ENCODE assay signal across 8 cellular contexts in the genomic region with DNA sequence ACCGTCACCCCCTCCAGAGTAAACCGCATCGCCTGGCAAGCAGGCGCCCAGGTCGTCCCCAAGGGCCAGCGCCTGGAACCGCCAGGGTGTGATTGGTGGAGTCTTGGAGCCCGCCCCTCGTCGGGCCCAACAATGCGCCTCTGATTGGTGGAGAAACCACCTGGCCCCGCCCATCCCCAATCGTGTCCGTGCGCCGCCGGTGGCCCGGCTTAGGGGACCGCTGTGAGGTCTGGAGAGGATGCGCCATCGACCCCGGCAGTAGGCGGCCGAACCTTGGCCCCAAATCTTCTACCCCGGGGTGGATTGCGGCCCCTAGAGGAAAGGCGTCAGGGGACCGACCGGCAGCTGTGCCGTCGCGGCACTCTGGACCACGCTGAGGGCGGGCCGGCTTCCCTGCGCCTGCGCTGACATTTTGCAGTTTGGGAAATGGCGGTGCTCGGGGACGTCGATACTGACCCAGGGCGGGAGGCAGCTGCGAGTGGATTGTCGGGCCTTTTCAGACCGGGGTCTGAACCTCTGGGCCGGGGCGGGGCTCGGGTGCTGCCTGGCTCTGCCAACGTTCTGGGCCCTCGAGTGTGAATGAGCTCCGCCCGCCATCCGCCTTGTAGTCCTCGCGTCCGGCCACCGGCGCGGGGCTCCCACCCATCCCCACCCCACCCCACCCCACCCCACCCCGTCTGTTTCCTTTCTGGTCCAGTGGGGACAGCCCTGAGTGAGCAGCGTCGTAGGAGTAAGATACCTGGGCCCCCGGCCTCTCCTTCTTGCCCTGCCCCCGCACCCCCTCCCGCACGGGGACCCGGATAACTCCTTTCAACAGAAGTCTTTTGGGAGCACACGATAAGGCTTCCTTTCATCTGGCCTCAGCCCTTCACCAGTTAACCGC. TPM values are rescaled to one million over a fixed set of nuclear protein-coding genes. Genes with fewer than 3 reads are reported as not detected.
DNase-seq lines count a peak whose midpoint lies in the region; ATAC-seq lines count a peak whose summit lies in the region.

No MANE protein-coding gene starts in this region.

- peaks cover 38% of the 10 kb centered on the region for H3K36me3 ChIP-seq in CD4-positive, alpha-beta memory T cell (ENCODE audit: insufficient read depth, low read length)

- intact Hi-C loops in CD4-positive, alpha-beta memory T cell (cut with micrococcal nuclease), result loop anchor here (1.0 to 5.0 kb wide), 5 partner anchors 34 to 242 kb away; partner anchors contain the start of genes C1orf50, ERMAP, P3H1 and SLC2A1

- CTCF ChIA-PET in CD4-positive, alpha-beta memory T cell (lab: Charles Lee; ENCODE audit: partially characterized antibody), result interaction anchor here (1.3 to 19.0 kb wide), 7 partner anchors 11 to 147 kb away, joined by 4 to 864 read pairs (median 13); partner anchors contain the start of gene SLC2A1

- peak overlapping the region; percentile 83 to 85 for H3K4me3 ChIP-seq in CD4-positive, alpha-beta memory T cell (ENCODE audit: low read length in 2 of 2)

- H3K4me1 ChIP-seq in CD4-positive, alpha-beta memory T cell (ENCODE audit: insufficient read depth, low read length), result peaks cover 19% of the 10 kb centered on the region

- H3K27ac Mint-ChIP-seq in CD4-positive, alpha-beta memory T cell, result peak overlapping the region; percentile 89 to 98 (median 98)

- peaks cover 29 to 51% of the 10 kb centered on the region in 2 donors for H3K36me3 Mint-ChIP-seq in CD4-positive, alpha-beta memory T cell

- H3K9me3 ChIP-seq in CD4-positive, alpha-beta memory T cell (ENCODE audit: control insufficient read depth in 1 of 2, low read length in 2 of 2), result no peaks in the 10 kb centered on the region

- ATAC-seq in GM19397 (IDR thresholded peaks at IDR 0.05; ENCODE audit: unreplicated experiment) (peak; percentile 88), HG03571 (IDR thresholded peaks at IDR 0.05; ENCODE audit: unreplicated experiment) (peak; percentile 84)

- POLR2A ChIA-PET in CD4-positive, alpha-beta memory T cell (lab: Charles Lee; ENCODE audit: partially characterized antibody), result interaction anchor here (0.8 to 4.8 kb wide), 14 partner anchors 11 to 157 kb away, joined by 3 to 102 read pairs (median 6); partner anchors contain the start of genes C1orf50, P3H1, SLC2A1 and ZNF691

- no peaks in the 10 kb centered on the region for H3K27me3 Mint-ChIP-seq in CD4-positive, alpha-beta memory T cell

- peak overlapping the region; percentile 82 to 97 (median 94) for H3K4me3 Mint-ChIP-seq in CD4-positive, alpha-beta memory T cell

- no peaks in the 10 kb centered on the region for H3K27me3 ChIP-seq in CD4-positive, alpha-beta memory T cell (ENCODE audit: insufficient read depth, low read length)

- DNase-seq in CD4-positive, alpha-beta memory T cell, result peak; percentile 89 to 94 (median 90)
- peak; percentile 91 for DNase-seq in NCI-H82 treated with DMSO at 0.1 percent for 48 hours (lab: John Stamatoyannopoulos, UW; ENCODE audit: unreplicated experiment)
- DNase-seq in activated CD8-positive, alpha-beta memory T cell treated with anti-CD3 and anti-CD28 coated beads for 1 hour (ENCODE audit: extremely low read depth in 1 of 2, low read depth in 1 of 2), result peak; percentile 77 to 82
- peak; percentile 89 for DNase-seq in effector CD8-positive, alpha-beta T cell (lab: John Stamatoyannopoulos, UW)
- peak; percentile 98 for DNase-seq in medulla oblongata (ENCODE audit: extremely low spot score)
- DNase-seq in stimulated activated CD8-positive, alpha-beta memory T cell treated with anti-CD3 and anti-CD28 coated beads, Interleukin-12 subunit alpha, Interleukin-12 subunit beta, amount 100 ng/mL, for 24 hours (ENCODE audit: extremely low read depth), result peak; percentile 85

- peaks cover 27 to 47% (median 36%) of the 10 kb centered on the region in 4 donors for H3K4me1 Mint-ChIP-seq in CD4-positive, alpha-beta memory T cell

- peak overlapping the region; percentile 72 for H3K27ac ChIP-seq in CD4-positive, alpha-beta memory T cell (ENCODE audit: low read depth, low read length)

- peaks cover 0 to 6% (median 0%) of the 10 kb centered on the region in 8 donors for H3K9me3 Mint-ChIP-seq in CD4-positive, alpha-beta memory T cell

RNA-seq across cellular contexts. Expression of gene SLC2A1, which starts 34.2 kb away (rescaled TPM):
- 10 to 100 TPM; 57.5 to 58.4 TPM for total RNA-seq in CD4-positive, alpha-beta memory T cell
- polyA plus RNA-seq in CD4-positive, alpha-beta memory T cell, result 10 to 100 TPM; 22.7 to 29.9 TPM

Comparison
In these comparisons a context has a peak if more than half of its experiments do, and no peak if none do; other contexts are left out.
1. Peak in every context shown above with its lines: DNase-seq, ATAC-seq, H3K4me3 ChIP-seq and H3K27ac ChIP-seq.